ENCODE assay signal across 1 cellular context in the genomic region with DNA sequence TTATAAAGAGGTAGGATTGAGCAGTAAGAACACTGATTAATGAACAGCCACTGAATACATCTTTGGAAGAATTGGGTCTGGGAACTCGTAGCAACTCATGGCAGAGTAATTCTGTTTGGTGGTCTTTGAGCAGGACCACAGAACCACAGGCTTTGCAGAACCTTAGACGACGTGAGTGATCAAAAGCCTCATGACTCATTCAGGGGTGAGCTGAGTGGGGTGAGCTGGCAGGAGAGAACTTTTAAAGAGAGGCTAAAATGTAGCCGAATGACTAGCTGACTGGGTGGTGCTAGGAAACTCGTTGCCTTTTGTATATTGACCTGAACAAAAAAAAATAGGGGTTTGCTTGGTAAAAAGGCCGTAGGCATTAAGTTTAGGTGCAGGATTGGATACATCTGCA.
TF ChIP-seq lines count a peak whose summit lies in the region.

No MANE protein-coding gene starts in this region.

TF ChIP-seq in WTC11, 78 proteins besides CTCF, POLR2A, EP300 and RAD21 (continued from another document):
- TF ChIP-seq AFF4 (CRISPR knock-in tag; IDR thresholded peaks at IDR 0.05; ENCODE audit: borderline replicate concordance) (no peak), FOXJ3 (CRISPR knock-in tag; IDR thresholded peaks at IDR 0.05; ENCODE audit: borderline replicate concordance) (no peak), MYBL2 (CRISPR knock-in tag; IDR thresholded peaks at IDR 0.05) (no peak)
TF ChIP-seq in WTC11: peak in this region for 0.
